ENCODE assay signal across 4 cellular contexts in genomic region chr5:150845185-150845859, GRCh38. TPM values are rescaled to one million over a fixed set of nuclear protein-coding genes. Genes with fewer than 3 reads are reported as not detected.
"Had no signal": no experiment of that assay in that cellular context is flagged by ENCODE, and none has a peak within 500 bp of the region (broad histone marks: within the 10 kb centered on the region; RNA-seq: fewer than 3 reads in every experiment).

No MANE protein-coding gene starts in this region.

RNA-seq across cellular contexts. Expression of gene IRGM, which starts 1.0 kb away (rescaled TPM):
- total RNA-seq: astrocyte, body of pancreas, cardiac septum had no signal
- polyA plus RNA-seq: aorta had no signal
